8 cellular contexts compared by ENCODE assay signal in genomic region chr6:96520039-96520850, GRCh38. TPM values are rescaled to one million over a fixed set of nuclear protein-coding genes. Genes with fewer than 3 reads are reported as not detected.
DNase-seq lines count a peak whose midpoint lies in the region; ATAC-seq, FAIRE-seq and TF ChIP-seq lines count a peak whose summit lies in the region.

No MANE protein-coding gene starts in this region.

- DNase-seq in RCC 7860 (ENCODE audit: low spot score) (peak; percentile 47), epithelial cell of proximal tubule (ENCODE audit: low read depth) (no peak), osteocyte (ENCODE audit: extremely low spot score, unreplicated experiment) (no peak), urothelium cell line (ENCODE audit: low spot score) (no peak), AML-193 (lab: John Stamatoyannopoulos, UW) (no peak)

- peak overlapping the region; percentile 99 for H3K4me3 Mint-ChIP-seq in osteocyte (ENCODE audit: unreplicated experiment)

- H3K4me1 Mint-ChIP-seq in osteocyte (ENCODE audit: unreplicated experiment) = peaks cover 23% of the 10 kb centered on the region

- H3K27ac Mint-ChIP-seq in osteocyte (ENCODE audit: unreplicated experiment) = peak overlapping the region; percentile 31

- no peaks in the 10 kb centered on the region for H3K36me3 ChIP-seq in ES-I3 (ENCODE audit: insufficient read depth, low read length)

- no peaks in the 10 kb centered on the region for H3K36me3 Mint-ChIP-seq in osteocyte (ENCODE audit: unreplicated experiment)

- TF ChIP-seq CTCF in epithelial cell of proximal tubule (conservative IDR thresholded peaks at IDR 0.05; ENCODE audit: low read depth, low read length) = no peak
- no peak for TF ChIP-seq CTCF in osteocyte (IDR thresholded peaks at IDR 0.05)

- no peaks in the 10 kb centered on the region for H3K27me3 Mint-ChIP-seq in osteocyte (ENCODE audit: unreplicated experiment)

- H3K9me3 Mint-ChIP-seq in osteocyte (ENCODE audit: unreplicated experiment) = no peaks in the 10 kb centered on the region

- H3K9me3 ChIP-seq in ES-I3 (ENCODE audit: control insufficient read depth, insufficient read depth, low read length) = no peaks in the 10 kb centered on the region

- FAIRE-seq in RCC 7860 (lab: Jason Lieb, UNC) (no peak), urothelium cell line (lab: Jason Lieb, UNC) (no peak)

- peak overlapping the region; percentile 95 for H3K4me3 ChIP-seq in epithelial cell of proximal tubule (ENCODE audit: low read depth, low read length)

- ATAC-seq in GM19395 (IDR thresholded peaks at IDR 0.05; ENCODE audit: unreplicated experiment) = no peak
- no peak for ATAC-seq in GM19463 (IDR thresholded peaks at IDR 0.05; ENCODE audit: unreplicated experiment)

- peaks cover 15% of the 10 kb centered on the region; the same call in 1 of the 2 replicates for H3K4me1 ChIP-seq in ES-I3 (ENCODE audit: insufficient read depth, low read length)

- H3K9ac ChIP-seq in ES-I3 (ENCODE audit: low read depth, low read length) = peak overlapping the region; percentile 90; the same call in 1 of the 2 replicates

RNA-seq across cellular contexts. Expression of gene UFL1, which starts 1.4 kb away (rescaled TPM):
- total RNA-seq in epithelial cell of proximal tubule (18.0 and 18.8 TPM in 2 replicates), osteocyte (22.7 and 23.2 TPM in 2 replicates)

RNA-seq across cellular contexts. Expression of gene FHL5, which starts 42.7 kb away (rescaled TPM):
- total RNA-seq in epithelial cell of proximal tubule (not detected in 2 replicates), osteocyte (not detected in 2 replicates)
